ENCODE assay signal across 10 cellular contexts in genomic region chr11:65445101-65445603, GRCh38. TPM values are rescaled to one million over a fixed set of nuclear protein-coding genes. Genes with fewer than 3 reads are reported as not detected.
DNase-seq lines count a peak whose midpoint lies in the region; ATAC-seq and TF ChIP-seq lines count a peak whose summit lies in the region.
"Had no signal": no experiment of that assay in that cellular context is flagged by ENCODE, and none has a peak within 500 bp of the region (broad histone marks: within the 10 kb centered on the region; RNA-seq: fewer than 3 reads in every experiment).

No MANE protein-coding gene starts in this region.

- H3K36me3 Mint-ChIP-seq in activated B cell treated with CpG ODN at 0.5 μM for 24 hours (ENCODE audit: low read depth), result peaks cover 11% of the 10 kb centered on the region

- no peaks in the 10 kb centered on the region for H3K9me3 ChIP-seq in skeletal muscle tissue (ENCODE audit: control insufficient read depth in 3 of 3, low read length in 3 of 3)

- H3K9ac ChIP-seq in skeletal muscle tissue (ENCODE audit: low read depth in 1 of 3, low read length in 3 of 3), result peak overlapping the region in 1 of 3 donors; percentile 45

- peaks cover 35 to 46% (median 40%) of the 10 kb centered on the region in 3 donors for H3K36me3 ChIP-seq in skeletal muscle tissue (ENCODE audit: control insufficient read depth in 3 of 3, insufficient read depth in 3 of 3, low read length in 3 of 3)

- DNase-seq in activated B cell treated with CpG ODN at 0.5 μM for 24 hours, result no peak
- DNase-seq in fibroblast of mammary gland (ENCODE audit: low read depth), result peak; percentile 53
- DNase-seq in DMS114 treated with DMSO at 0.1 percent for 48 hours (lab: John Stamatoyannopoulos, UW; ENCODE audit: unreplicated experiment), result no peak
- DNase-seq: activated T-cell treated with anti-CD3 and anti-CD28 coated beads for 4 hours; stimulated activated CD4-positive, alpha-beta T cell treated with anti-CD3 and anti-CD28 coated beads, Interleukin-4, amount 100 ng/mL, for 4 hours had no signal

- intact Hi-C loops in activated B cell treated with CpG ODN at 0.5 μM for 24 hours (cut with micrococcal nuclease), result no loop called here

- TF ChIP-seq CTCF in activated B cell treated with CpG ODN at 0.5 μM for 24 hours (IDR thresholded peaks at IDR 0.05) (no peak), fibroblast of mammary gland (conservative IDR thresholded peaks at IDR 0.05; ENCODE audit: control insufficient read depth, insufficient read depth, low read depth, low read length) (no peak)

- H3K4me3 ChIP-seq in fibroblast of mammary gland (ENCODE audit: control insufficient read depth, low read depth, low read length) (no peak overlapping the region), skeletal muscle tissue (ENCODE audit: low read length in 3 of 3) (no peak overlapping the region)

- H3K27me3 ChIP-seq in skeletal muscle tissue (ENCODE audit: control insufficient read depth in 3 of 3, insufficient read depth in 3 of 3, low read length in 3 of 3), result no peaks in the 10 kb centered on the region

- POLR2A ChIA-PET in activated B cell treated with CpG ODN at 0.5 μM for 24 hours (lab: Charles Lee), result interaction anchor here (0.5 to 11.6 kb wide), 8 partner anchors 15 to 57 kb away, joined by 3 to 535 read pairs (median 6); partner anchors contain the start of genes MALAT1 and NEAT1

- CTCF ChIA-PET in activated B cell treated with CpG ODN at 0.5 μM for 24 hours (lab: Charles Lee), result no interaction called here

- no peaks in the 10 kb centered on the region for H3K27me3 Mint-ChIP-seq in activated B cell treated with CpG ODN at 0.5 μM for 24 hours

- no peak overlapping the region for H3K4me3 Mint-ChIP-seq in activated B cell treated with CpG ODN at 0.5 μM for 24 hours

- no peaks in the 10 kb centered on the region for H3K9me3 Mint-ChIP-seq in activated B cell treated with CpG ODN at 0.5 μM for 24 hours

- peaks cover 28 to 48% (median 39%) of the 10 kb centered on the region in 3 donors for H3K4me1 ChIP-seq in skeletal muscle tissue (ENCODE audit: control insufficient read depth in 3 of 3, insufficient read depth in 3 of 3, low read length in 3 of 3)

- H3K4me1 Mint-ChIP-seq in activated B cell treated with CpG ODN at 0.5 μM for 24 hours, result peaks cover 70% of the 10 kb centered on the region

- H3K27ac ChIP-seq in skeletal muscle tissue (ENCODE audit: low read depth, low read length), result peak overlapping the region; percentile 56

- TF ChIP-seq POLR2A in GM15510 (IDR thresholded peaks at IDR 0.05; ENCODE audit: borderline replicate concordance, extremely low read depth, insufficient read length), result peak; percentile 5

- ATAC-seq in activated B cell treated with CpG ODN at 0.5 μM for 24 hours (ENCODE audit: low read depth) (no peak), HG03378 (IDR thresholded peaks at IDR 0.05; ENCODE audit: unreplicated experiment) (no peak), GM21381 (IDR thresholded peaks at IDR 0.05; ENCODE audit: unreplicated experiment) (no peak), GM18498 (IDR thresholded peaks at IDR 0.05; ENCODE audit: unreplicated experiment) (no peak)

- H3K27ac Mint-ChIP-seq in activated B cell treated with CpG ODN at 0.5 μM for 24 hours, result peak overlapping the region; percentile 72

RNA-seq across cellular contexts. Expression of gene NEAT1, which starts 22.6 kb away (rescaled TPM):
- total RNA-seq in activated B cell treated with CpG ODN at 0.5 μM for 24 hours (578 and 699 TPM in 2 replicates), skeletal muscle tissue (26.1 TPM)

RNA-seq across cellular contexts. Expression of gene MALAT1, which starts 53.7 kb away (rescaled TPM):
- total RNA-seq in activated B cell treated with CpG ODN at 0.5 μM for 24 hours (12,540 and 18,961 TPM in 2 replicates), skeletal muscle tissue (7,794 TPM)

RNA-seq across cellular contexts. Expression of gene FRMD8, which starts 58.7 kb away (rescaled TPM):
- total RNA-seq in activated B cell treated with CpG ODN at 0.5 μM for 24 hours, result 68.6 and 70.6 TPM in 2 replicates
- 8.4 TPM for total RNA-seq in skeletal muscle tissue

Comparison
In these comparisons a context has a peak if more than half of its experiments do, and no peak if none do; other contexts are left out.
1. RNA of gene NEAT1, which starts 22.6 kb away (total RNA-seq): 578 to 699 TPM in activated B cell treated with CpG ODN at 0.5 μM for 24 hours; 26.1 TPM in skeletal muscle tissue (single experiment); every median in the first group is over 10 times any median in the second.